18 cellular contexts compared by ENCODE assay signal in genomic region chr1:69648486-69648885, GRCh38.
DNase-seq lines count a peak whose midpoint lies in the region; ATAC-seq, FAIRE-seq and TF ChIP-seq lines count a peak whose summit lies in the region.
"Had no signal": no experiment of that assay in that cellular context is flagged by ENCODE, and none has a peak within 500 bp of the region (broad histone marks: within the 10 kb centered on the region; RNA-seq: fewer than 3 reads in every experiment).

No MANE protein-coding gene starts in this region.

- no peak overlapping the region for H3K4me3 ChIP-seq in IMR-90 (ENCODE audit: insufficient read depth, low read depth, low read length)
- H3K4me3 ChIP-seq: dorsolateral prefrontal cortex, gastroesophageal sphincter had no signal

- no peak overlapping the region for H4K5ac ChIP-seq in IMR-90 (ENCODE audit: low read depth, low read length)

- no peak for ATAC-seq in IMR-90 (ENCODE audit: low read depth)
- ATAC-seq in WTC11 = peak; percentile 85
- ATAC-seq in GM18861 (IDR thresholded peaks at IDR 0.05; ENCODE audit: unreplicated experiment) = no peak
- ATAC-seq: gastroesophageal sphincter, sciatic nerve, SK-N-SH treated with all-trans-retinoic acid at 6 μM for 48 hours had no signal

- H2BK5ac ChIP-seq in IMR-90 (ENCODE audit: low read depth, low read length, poor library complexity, severe bottlenecking) = no peak overlapping the region

- peak; percentile 35 for DNase-seq in DMS 273 treated with DMSO at 0.1 percent for 48 hours (lab: John Stamatoyannopoulos, UW)
- DNase-seq in IMR-90 = peak; percentile 24
- DNase-seq in WTC11 (ENCODE audit: low spot score) = no peak
- peak; percentile 15 for DNase-seq in left kidney (ENCODE audit: low read depth, low spot score)
- no peak for DNase-seq in RCC 7860 (ENCODE audit: low spot score)
- no peak for DNase-seq in H54 (ENCODE audit: insufficient read length, low spot score)
- DNase-seq in GM19238 (ENCODE audit: insufficient read length, low spot score) = no peak
- DNase-seq: activated T-cell treated with anti-CD3 and anti-CD28 coated beads for 4 hours, aorta, C1 segment of cervical spinal cord, dorsolateral prefrontal cortex, H9, kidney glomerular epithelial cell, naive B cell had no signal

- H3K27ac ChIP-seq in IMR-90 (ENCODE audit: insufficient read depth, low read length) = no peak overlapping the region
- H3K27ac ChIP-seq: gastroesophageal sphincter had no signal

- BruUV-seq in IMR-90 (replicated peaks; lab: Mats Ljungman, UMichigan) = no TSS peak

- H3K4ac ChIP-seq in IMR-90 (ENCODE audit: low read depth, low read length) = no peak overlapping the region

- peaks cover 7% of the 10 kb centered on the region for H3K4me1 Mint-ChIP-seq in WTC11
- H3K4me1 Mint-ChIP-seq: H9, naive B cell had no signal

- no peak for TF ChIP-seq RAD21 in IMR-90 (IDR thresholded peaks at IDR 0.05; ENCODE audit: low read length)

- H3K23ac ChIP-seq in IMR-90 (ENCODE audit: low read depth, low read length) = no peak overlapping the region

- no peak overlapping the region for H2BK20ac ChIP-seq in IMR-90 (ENCODE audit: low read depth, low read length)

- H2BK15ac ChIP-seq in IMR-90 (ENCODE audit: low read depth, low read length) = no peak overlapping the region

- no peak overlapping the region for H2BK120ac ChIP-seq in IMR-90 (ENCODE audit: low read depth, low read length)

- H3K9ac ChIP-seq in IMR-90 (ENCODE audit: low read depth, low read length) = no peak overlapping the region

- H4K91ac ChIP-seq in IMR-90 (ENCODE audit: insufficient read depth, low read depth, low read length) = no peak overlapping the region

- no peaks in the 10 kb centered on the region for H3K27me3 Mint-ChIP-seq in WTC11 (ENCODE audit: low read depth)
- H3K27me3 Mint-ChIP-seq: naive B cell had no signal

- no peak overlapping the region for H2AK5ac ChIP-seq in IMR-90 (ENCODE audit: low read depth, low read length)

- no peak overlapping the region for H2AK9ac ChIP-seq in IMR-90 (replicated peaks; ENCODE audit: low read depth, low read length, poor library complexity)

- H3K4me2 ChIP-seq in IMR-90 (ENCODE audit: low read depth, low read length) = no peak overlapping the region

- in situ Hi-C loops in IMR-90 (cut with MboI; ENCODE audit: low sequenced_read_pairs) = no loop called here

- H3K79me1 ChIP-seq in IMR-90 (ENCODE audit: low read depth in 1 of 2, low read length in 2 of 2) = no peaks in the 10 kb centered on the region

- no peaks in the 10 kb centered on the region for H3K27me3 ChIP-seq in IMR-90 (ENCODE audit: control insufficient read depth, insufficient read depth, low read length)
- H3K27me3 ChIP-seq: dorsolateral prefrontal cortex, gastroesophageal sphincter had no signal

- H4K8ac ChIP-seq in IMR-90 (ENCODE audit: low read depth in 2 of 2, low read length in 2 of 2) = no peak overlapping the region

- intact Hi-C loops in IMR-90 (cut with micrococcal nuclease) = no loop called here

- H3K36me3 Mint-ChIP-seq in WTC11 = no peaks in the 10 kb centered on the region
- H3K36me3 Mint-ChIP-seq: naive B cell had no signal

- no peak overlapping the region for H3K27ac Mint-ChIP-seq in WTC11
- H3K27ac Mint-ChIP-seq: naive B cell had no signal

- H2AFZ ChIP-seq in IMR-90 (replicated peaks; ENCODE audit: low read length, poor library complexity) = no peak overlapping the region

- no peak for FAIRE-seq in RCC 7860 (lab: Jason Lieb, UNC)
- FAIRE-seq in H54 (lab: Jason Lieb, UNC) = no peak

- no peaks in the 10 kb centered on the region for H3K9me3 ChIP-seq in IMR-90 (ENCODE audit: control insufficient read depth, insufficient read depth, low read length)
- H3K9me3 ChIP-seq: gastroesophageal sphincter had no signal

- H3K36me3 ChIP-seq in IMR-90 (ENCODE audit: control insufficient read depth, insufficient read depth, low read length) = no peaks in the 10 kb centered on the region
- H3K36me3 ChIP-seq: gastroesophageal sphincter had no signal

- H3K56ac ChIP-seq in IMR-90 (ENCODE audit: extremely low read depth, insufficient read depth, low read length) = no peak overlapping the region

- POLR2A ChIA-PET in IMR-90 (lab: Charles Lee; ENCODE audit: unreplicated experiment) = no interaction called here
- POLR2A ChIA-PET in WTC11 (lab: Charles Lee) = no interaction called here

- H3K4me3 Mint-ChIP-seq in WTC11 = no peak overlapping the region
- H3K4me3 Mint-ChIP-seq: H9, naive B cell had no signal

- H3K4me1 ChIP-seq in IMR-90 (ENCODE audit: control insufficient read depth, insufficient read depth, low read length) = no peaks in the 10 kb centered on the region
- H3K4me1 ChIP-seq: gastroesophageal sphincter had no signal

- dilution Hi-C loops in IMR-90 (cut with HindIII; ENCODE audit: low sequenced_read_pairs, unreplicated experiment) = no loop called here

- no peaks in the 10 kb centered on the region for H3K9me3 Mint-ChIP-seq in WTC11
- H3K9me3 Mint-ChIP-seq: H9 had no signal

- H3K18ac ChIP-seq in IMR-90 (ENCODE audit: low read depth, low read length) = no peak overlapping the region

- H4K20me1 ChIP-seq in IMR-90 (ENCODE audit: insufficient read depth, low read length) = no peaks in the 10 kb centered on the region

- TF ChIP-seq POLR2A in IMR-90 (IDR thresholded peaks at IDR 0.05; ENCODE audit: low read depth, low read length) (no peak), H54 (IDR thresholded peaks at IDR 0.05; ENCODE audit: low read depth, low read length) (no peak)

- TF ChIP-seq CTCF in IMR-90 (conservative IDR thresholded peaks at IDR 0.05; ENCODE audit: low read depth, low read length) (no peak), WTC11 (IDR thresholded peaks at IDR 0.05) (no peak)

- no peaks in the 10 kb centered on the region for H3K9me1 ChIP-seq in IMR-90 (ENCODE audit: insufficient read depth, low read length)

- CTCF ChIA-PET in IMR-90 (lab: Yijun Ruan, JAX) = interaction anchor here (1.4 kb wide), 1 partner anchor 9 kb away, joined by 3 read pairs; no protein-coding TSS in a partner anchor
- CTCF ChIA-PET in WTC11 (lab: Charles Lee) = interaction anchor here (1.6 kb wide), 1 partner anchor 52 kb away, joined by 4 read pairs; no protein-coding TSS in a partner anchor

- H3K14ac ChIP-seq in IMR-90 (replicated peaks; ENCODE audit: low read depth, low read length) = no peak overlapping the region

TF ChIP-seq in IMR-90, 13 proteins besides CTCF, POLR2A, EP300 and RAD21:
- TF ChIP-seq RCOR1 (IDR thresholded peaks at IDR 0.05; ENCODE audit: insufficient replicate concordance, low read length) = no peak
- TF ChIP-seq ELK1 (IDR thresholded peaks at IDR 0.05; ENCODE audit: borderline replicate concordance, low read depth, low read length) = no peak
- TF ChIP-seq FOS (IDR thresholded peaks at IDR 0.05; ENCODE audit: low read depth, low read length) = no peak
- no peak for TF ChIP-seq CHD1 (IDR thresholded peaks at IDR 0.05; ENCODE audit: low read depth, low read length)
- TF ChIP-seq RFX5 (IDR thresholded peaks at IDR 0.05; ENCODE audit: low read depth, low read length) = no peak
- TF ChIP-seq CEBPB (IDR thresholded peaks at IDR 0.05; ENCODE audit: low read depth, low read length) = no peak
TF ChIP-seq in IMR-90: peak in this region for 0.

TF ChIP-seq in WTC11, 78 proteins besides CTCF, POLR2A, EP300 and RAD21 (continues in another document):
- TF ChIP-seq TP53 (CRISPR knock-in tag; IDR thresholded peaks at IDR 0.05) = no peak
- no peak for TF ChIP-seq ELF4 (CRISPR knock-in tag; IDR thresholded peaks at IDR 0.05; ENCODE audit: low read depth)
- no peak for TF ChIP-seq E2F5 (CRISPR knock-in tag; IDR thresholded peaks at IDR 0.05)
- TF ChIP-seq SMAD3 (CRISPR knock-in tag; IDR thresholded peaks at IDR 0.05; ENCODE audit: borderline replicate concordance) = no peak
- no peak for TF ChIP-seq ATF2 (CRISPR knock-in tag; IDR thresholded peaks at IDR 0.05; ENCODE audit: borderline replicate concordance, low read depth)
- no peak for TF ChIP-seq HMGA2 (CRISPR knock-in tag; IDR thresholded peaks at IDR 0.05)
- TF ChIP-seq PRRX2 (CRISPR knock-in tag; IDR thresholded peaks at IDR 0.05) = no peak
- TF ChIP-seq TCF7 (CRISPR knock-in tag; IDR thresholded peaks at IDR 0.05; ENCODE audit: low read depth) = no peak

Comparison
In these comparisons a context has a peak if more than half of its experiments do, and no peak if none do; other contexts are left out.
1. DNase-seq: peak in DMS 273 treated with DMSO at 0.1 percent for 48 hours (single experiment), IMR-90 (single experiment) and left kidney (single experiment); none in WTC11 (single experiment), RCC 7860 (single experiment), H54 (single experiment) and GM19238 (single experiment).